ENCODE assay signal across 17 cellular contexts in the genomic region with DNA sequence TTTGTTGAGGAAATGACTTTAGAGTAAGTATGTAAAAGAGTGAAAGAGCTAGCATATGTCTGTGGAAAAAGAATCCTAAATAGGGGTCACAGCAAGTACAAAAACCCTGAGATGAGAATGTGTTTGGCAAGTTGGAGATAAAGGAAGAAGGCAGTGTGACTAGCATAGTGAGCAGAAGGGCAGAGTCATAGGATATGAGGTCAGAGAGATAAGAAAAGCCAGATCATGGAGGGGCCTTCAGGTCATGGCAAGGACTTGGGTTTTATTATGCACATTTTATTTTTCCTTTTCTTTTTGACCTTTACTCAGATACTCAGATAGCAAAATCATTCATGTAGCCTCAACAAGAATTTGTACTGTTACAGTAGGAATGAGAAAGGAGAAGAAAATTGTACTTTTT.
DNase-seq lines count a peak whose midpoint lies in the region; ATAC-seq and TF ChIP-seq lines count a peak whose summit lies in the region.
"Had no signal": no experiment of that assay in that cellular context is flagged by ENCODE, and none has a peak within 500 bp of the region (broad histone marks: within the 10 kb centered on the region; RNA-seq: fewer than 3 reads in every experiment).

No MANE protein-coding gene starts in this region.

- no peaks in the 10 kb centered on the region for H4K20me1 ChIP-seq in BLaER1

- H3K36me3 Mint-ChIP-seq in HFFc6 (ENCODE audit: low read depth): peaks cover 5% of the 10 kb centered on the region
- H3K36me3 Mint-ChIP-seq: CD8-positive, alpha-beta T cell; natural killer cell had no signal

- no peaks in the 10 kb centered on the region for H3K9me3 Mint-ChIP-seq in HFFc6
- H3K9me3 Mint-ChIP-seq: activated CD4-positive, alpha-beta memory T cell treated with anti-CD3 and anti-CD28 coated beads, Interleukin-2, amount 10 ng/mL, durations not matched to agents 7 days and 5 days had no signal

- DNase-seq in HFFc6 (no peak), brain microvascular endothelial cell (peak; percentile 51), right lobe of liver (no peak), transverse colon (no peak), GM19240 (ENCODE audit: insufficient read length, low spot score) (no peak)
- no peak for DNase-seq in stimulated activated CD4-positive, alpha-beta T cell treated with anti-CD3 and anti-CD28 coated beads, Interleukin-1b, Interleukin-23, amount 100 ng/mL, for 48 hours
- DNase-seq: activated CD4-positive, alpha-beta memory T cell treated with anti-CD3 and anti-CD28 coated beads, Interleukin-2, amount 10 ng/mL, durations not matched to agents 7 days and 5 days; activated gamma-delta T cell treated with Interleukin-2 at 50 U/mL for 16 hours; CD8-positive, alpha-beta T cell; natural killer cell; NCI-H446 treated with DMSO at 0.1 percent for 48 hours; Peyer's patch; sigmoid colon had no signal

- no peak overlapping the region for H3K9ac ChIP-seq in BLaER1

- TF ChIP-seq POLR2A in right lobe of liver (IDR thresholded peaks at IDR 0.05): no peak
- no peak for TF ChIP-seq POLR2A in transverse colon (IDR thresholded peaks at IDR 0.05)

- H3K4me1 Mint-ChIP-seq in HFFc6 (ENCODE audit: low read depth): peaks cover 19% of the 10 kb centered on the region
- H3K4me1 Mint-ChIP-seq: activated CD4-positive, alpha-beta memory T cell treated with anti-CD3 and anti-CD28 coated beads, Interleukin-2, amount 10 ng/mL, durations not matched to agents 7 days and 5 days; natural killer cell had no signal

- peaks cover 3% of the 10 kb centered on the region for H3K27me3 Mint-ChIP-seq in HFFc6 (ENCODE audit: insufficient read depth)
- H3K27me3 Mint-ChIP-seq: activated CD4-positive, alpha-beta memory T cell treated with anti-CD3 and anti-CD28 coated beads, Interleukin-2, amount 10 ng/mL, durations not matched to agents 7 days and 5 days; stimulated activated naive CD8-positive, alpha-beta T cell treated with anti-CD3 and anti-CD28 coated beads, Interleukin-15, Interleukin-2, amounts not matched to agents 100 ng/mL and 50 ng/mL, for 24 hours had no signal

- H3K27ac ChIP-seq in BLaER1: no peak overlapping the region
- peak overlapping the region; percentile 38 for H3K27ac ChIP-seq in brain microvascular endothelial cell
- H3K27ac ChIP-seq in right lobe of liver: no peak overlapping the region
- H3K27ac ChIP-seq in transverse colon: no peak overlapping the region
- H3K27ac ChIP-seq: Peyer's patch, sigmoid colon had no signal

- H3K4me2 ChIP-seq in BLaER1: peak overlapping the region; percentile 48; the same call in 1 of the 2 replicates

- in situ Hi-C loops in brain microvascular endothelial cell (cut with HindIII; ENCODE audit: low pct_ligation_motif_present, low sequenced_read_pairs) (no loop called here), transverse colon (cut with MboI; ENCODE audit: low pct_ligation_motif_present in 1 of 4, low pct_unique_long_range_greater_than_20kb in 1 of 4, low sequenced_read_pairs in 3 of 4) (no loop called here)

- H3K9me3 ChIP-seq in BLaER1 (no peaks in the 10 kb centered on the region), right lobe of liver (no peaks in the 10 kb centered on the region), transverse colon (no peaks in the 10 kb centered on the region)
- H3K9me3 ChIP-seq: Peyer's patch, sigmoid colon had no signal

- H3K36me3 ChIP-seq in BLaER1: no peaks in the 10 kb centered on the region
- H3K36me3 ChIP-seq in brain microvascular endothelial cell (replicated peaks): no peaks in the 10 kb centered on the region
- H3K36me3 ChIP-seq in right lobe of liver: no peaks in the 10 kb centered on the region
- H3K36me3 ChIP-seq in transverse colon: no peaks in the 10 kb centered on the region
- H3K36me3 ChIP-seq: Peyer's patch, sigmoid colon had no signal

- peak overlapping the region; percentile 38; the same call in 1 of the 2 replicates for H3K4me3 Mint-ChIP-seq in HFFc6
- H3K4me3 Mint-ChIP-seq: activated CD4-positive, alpha-beta memory T cell treated with anti-CD3 and anti-CD28 coated beads, Interleukin-2, amount 10 ng/mL, durations not matched to agents 7 days and 5 days; natural killer cell; stimulated activated naive CD8-positive, alpha-beta T cell treated with anti-CD3 and anti-CD28 coated beads, Interleukin-15, Interleukin-2, amounts not matched to agents 100 ng/mL and 50 ng/mL, for 24 hours had no signal

- H3K4me1 ChIP-seq in BLaER1 (0 out of 2 replicates have a peak, but pooled peaks cover 8% of the 10 kb centered on the region), right lobe of liver (no peaks in the 10 kb centered on the region), transverse colon (no peaks in the 10 kb centered on the region)
- H3K4me1 ChIP-seq: Peyer's patch, sigmoid colon had no signal

- H3K27me3 ChIP-seq in BLaER1 (no peaks in the 10 kb centered on the region), brain microvascular endothelial cell (replicated peaks) (no peaks in the 10 kb centered on the region), right lobe of liver (no peaks in the 10 kb centered on the region), transverse colon (no peaks in the 10 kb centered on the region)
- H3K27me3 ChIP-seq: Peyer's patch, sigmoid colon had no signal

- H3K4me3 ChIP-seq in BLaER1: no peak overlapping the region
- H3K4me3 ChIP-seq in brain microvascular endothelial cell (ENCODE audit: low read depth, low read length): no peak overlapping the region
- H3K4me3 ChIP-seq in right lobe of liver: no peak overlapping the region
- H3K4me3 ChIP-seq in transverse colon: no peak overlapping the region
- H3K4me3 ChIP-seq: Peyer's patch, sigmoid colon had no signal

- TF ChIP-seq EP300 in transverse colon (IDR thresholded peaks at IDR 0.05; ENCODE audit: low read depth): no peak

- no peak for TF ChIP-seq CTCF in HFFc6 (IDR thresholded peaks at IDR 0.05)
- no peak for TF ChIP-seq CTCF in brain microvascular endothelial cell (IDR thresholded peaks at IDR 0.05; ENCODE audit: low read depth, low read length, missing control alignments)
- no peak for TF ChIP-seq CTCF in right lobe of liver (IDR thresholded peaks at IDR 0.05)
- no peak for TF ChIP-seq CTCF in transverse colon (IDR thresholded peaks at IDR 0.05)

- intact Hi-C loops in right lobe of liver (cut with DNase I) (no loop called here), transverse colon (cut with DNase I; ENCODE audit: low total_unique reads) (no loop called here)

- peak overlapping the region; percentile 8 for H3K27ac Mint-ChIP-seq in HFFc6
- H3K27ac Mint-ChIP-seq: activated CD4-positive, alpha-beta memory T cell treated with anti-CD3 and anti-CD28 coated beads, Interleukin-2, amount 10 ng/mL, durations not matched to agents 7 days and 5 days; CD8-positive, alpha-beta T cell; natural killer cell; stimulated activated naive CD8-positive, alpha-beta T cell treated with anti-CD3 and anti-CD28 coated beads, Interleukin-15, Interleukin-2, amounts not matched to agents 100 ng/mL and 50 ng/mL, for 24 hours had no signal

- ATAC-seq in right lobe of liver (peak; percentile 25 to 51 (median 42)), HG02623 (IDR thresholded peaks at IDR 0.05; ENCODE audit: unreplicated experiment) (no peak)
- ATAC-seq: CD8-positive, alpha-beta T cell; HCT116; natural killer cell had no signal
